ENCODE assay signal across 31 cellular contexts in genomic region chr7:151982806-151983205, GRCh38. TPM values are rescaled to one million over a fixed set of nuclear protein-coding genes. Genes with fewer than 3 reads are reported as not detected.
"Had no signal": no experiment of that assay in that cellular context is flagged by ENCODE, and none has a peak within 500 bp of the region (broad histone marks: within the 10 kb centered on the region; RNA-seq: fewer than 3 reads in every experiment).

No MANE protein-coding gene starts in this region.

- ATAC-seq: effector memory CD8-positive, alpha-beta T cell; esophagus mucosa; heart right ventricle; left cardiac atrium; left lung; left ventricle myocardium superior; lower lobe of right lung; mucosa of descending colon had no signal

- H3K4me3 ChIP-seq: colonic mucosa, esophagus squamous epithelium, heart right ventricle, left lung, lower lobe of right lung, mucosa of descending colon had no signal

- H3K4me1 ChIP-seq: colonic mucosa, esophagus squamous epithelium, left lung, lower lobe of right lung had no signal

- H3K27me3 ChIP-seq: colonic mucosa, heart right ventricle had no signal

- H3K27ac ChIP-seq: colonic mucosa, epithelial cell of prostate, esophagus squamous epithelium, heart right ventricle, left lung, lower lobe of right lung had no signal

- DNase-seq: colonic mucosa; cortex of kidney; effector CD8-positive, alpha-beta T cell; effector memory CD8-positive, alpha-beta T cell; endodermal cell; erythroblast; esophagus squamous epithelium; foreskin fibroblast; glutamatergic neuron; head of caudate nucleus; heart right ventricle; hippocampal formation; left cardiac atrium; left lung; left ventricle myocardium superior; lower lobe of right lung; mesenchymal stem cell; mucosa of descending colon; naive B cell had no signal

- H3K9me3 ChIP-seq: colonic mucosa, esophagus squamous epithelium, heart right ventricle, left lung, lower lobe of right lung, mucosa of descending colon had no signal

- H3K36me3 ChIP-seq: colonic mucosa, esophagus squamous epithelium, heart right ventricle, left lung, lower lobe of right lung had no signal

RNA-seq across cellular contexts. Expression of gene GALNTL5, which starts 26.6 kb away (rescaled TPM):
- total RNA-seq: colonic mucosa, dermis microvascular lymphatic vessel endothelial cell, endodermal cell, esophagus mucosa, esophagus squamous epithelium, frontal cortex, glomerular endothelial cell, kidney epithelial cell, left cardiac atrium, left lung, left ventricle myocardium superior, lower leg skin, lower lobe of right lung, lung microvascular endothelial cell, mesenteric fat pad, mesothelial cell of epicardium, mucosa of descending colon, myocyte had no signal
- polyA plus RNA-seq: heart right ventricle, keratinocyte had no signal
